8 cellular contexts compared by ENCODE assay signal in genomic region chr6:116369540-116370327, GRCh38. TPM values are rescaled to one million over a fixed set of nuclear protein-coding genes. Genes with fewer than 3 reads are reported as not detected.
A peak's percentile ranks its signal among the peaks of the same experiment; 100 is the strongest.
DNase-seq lines count a peak whose midpoint lies in the region; ATAC-seq and TF ChIP-seq lines count a peak whose summit lies in the region.

No MANE protein-coding gene starts in this region.

- H3K18ac ChIP-seq in IMR-90 (ENCODE audit: low read depth, low read length): peak overlapping the region; percentile 92

- peak overlapping the region; percentile 97; the same call in 2 of the 3 replicates for H2BK15ac ChIP-seq in IMR-90 (ENCODE audit: low read depth, low read length)

- peak overlapping the region; percentile 93 for H3K4me2 ChIP-seq in IMR-90 (ENCODE audit: low read depth, low read length)

- H2AFZ ChIP-seq in IMR-90 (replicated peaks; ENCODE audit: low read length, poor library complexity): peak overlapping the region; percentile 90

- dilution Hi-C loops in IMR-90 (cut with HindIII; ENCODE audit: low sequenced_read_pairs, unreplicated experiment): no loop called here

- H4K91ac ChIP-seq in IMR-90 (ENCODE audit: insufficient read depth, low read depth, low read length): peak overlapping the region; percentile 88

- no peaks in the 10 kb centered on the region for H3K9me3 ChIP-seq in IMR-90 (ENCODE audit: control insufficient read depth, insufficient read depth, low read length)
- H3K9me3 ChIP-seq in effector memory CD4-positive, alpha-beta T cell (ENCODE audit: control insufficient read depth, low read length): no peaks in the 10 kb centered on the region

- H2BK5ac ChIP-seq in IMR-90 (ENCODE audit: low read depth, low read length, poor library complexity, severe bottlenecking): peak overlapping the region; percentile 85

- no CpG with 5 or more reads among the region's 7 CpGs for WGBS in IMR-90 (ENCODE audit: extremely low coverage in 2 of 2, insufficient read length in 1 of 2), 2 experiments

- peak overlapping the region; percentile 97 for H2AK9ac ChIP-seq in IMR-90 (replicated peaks; ENCODE audit: low read depth, low read length, poor library complexity)

- no peak for TF ChIP-seq RAD21 in IMR-90 (IDR thresholded peaks at IDR 0.05; ENCODE audit: low read length)

- in situ Hi-C loops in IMR-90 (cut with MboI; ENCODE audit: low sequenced_read_pairs): no loop called here
- in situ Hi-C loops in ACHN (cut with HindIII; ENCODE audit: low pct_ligation_motif_present, low pct_unique_long_range_greater_than_20kb, low sequenced_read_pairs): no loop called here

- H4K20me1 ChIP-seq in IMR-90 (ENCODE audit: insufficient read depth, low read length): peaks cover 20% of the 10 kb centered on the region

- peaks cover 7% of the 10 kb centered on the region for H3K4me1 ChIP-seq in IMR-90 (ENCODE audit: control insufficient read depth, insufficient read depth, low read length)
- H3K4me1 ChIP-seq in effector memory CD4-positive, alpha-beta T cell (ENCODE audit: control insufficient read depth, insufficient read depth, low read length, poor library complexity, severe bottlenecking): peaks cover 4% of the 10 kb centered on the region

- H2BK120ac ChIP-seq in IMR-90 (ENCODE audit: low read depth, low read length): peak overlapping the region; percentile 69

- peaks cover 8% of the 10 kb centered on the region for H3K9me1 ChIP-seq in IMR-90 (ENCODE audit: insufficient read depth, low read length)

- peak overlapping the region; percentile 98 for H3K27ac ChIP-seq in IMR-90 (ENCODE audit: insufficient read depth, low read length)
- H3K27ac ChIP-seq in effector memory CD4-positive, alpha-beta T cell (ENCODE audit: insufficient read depth, low read length, poor library complexity, severe bottlenecking): peak overlapping the region; percentile 50

- no peak for TF ChIP-seq POLR2A in IMR-90 (IDR thresholded peaks at IDR 0.05; ENCODE audit: low read depth, low read length)

- H3K27me3 ChIP-seq in IMR-90 (ENCODE audit: control insufficient read depth, insufficient read depth, low read length): no peaks in the 10 kb centered on the region
- no peaks in the 10 kb centered on the region for H3K27me3 ChIP-seq in effector memory CD4-positive, alpha-beta T cell (replicated peaks; ENCODE audit: control insufficient read depth, insufficient read depth, low read length, poor library complexity, severe bottlenecking)

- peak overlapping the region; percentile 78 for H3K23ac ChIP-seq in IMR-90 (ENCODE audit: low read depth, low read length)

- intact Hi-C loops in IMR-90 (cut with micrococcal nuclease): loop anchor here (2.0 to 5.0 kb wide), 5 partner anchors 37 to 163 kb away; no protein-coding TSS in a partner anchor

- POLR2A ChIA-PET in IMR-90 (lab: Charles Lee; ENCODE audit: unreplicated experiment): interaction anchor here (0.7 kb wide), 2 partner anchors 8 to 120 kb away, joined by 3 to 7 read pairs; no protein-coding TSS in a partner anchor

- BruUV-seq in IMR-90 (replicated peaks; lab: Mats Ljungman, UMichigan): no TSS peak

- H3K14ac ChIP-seq in IMR-90 (replicated peaks; ENCODE audit: low read depth, low read length): peak overlapping the region; percentile 87

- H4K5ac ChIP-seq in IMR-90 (ENCODE audit: low read depth, low read length): peak overlapping the region; percentile 88

- H3K56ac ChIP-seq in IMR-90 (ENCODE audit: extremely low read depth, insufficient read depth, low read length): peak overlapping the region; percentile 97

- TF ChIP-seq CTCF in IMR-90 (conservative IDR thresholded peaks at IDR 0.05; ENCODE audit: low read depth, low read length): no peak
- TF ChIP-seq CTCF in omental fat pad (IDR thresholded peaks at IDR 0.05): no peak

- H3K79me1 ChIP-seq in IMR-90 (ENCODE audit: low read depth in 1 of 2, low read length in 2 of 2): peaks cover 21 to 39% of the 10 kb centered on the region in 2 experiments

- no peak for DNase-seq in IMR-90
- DNase-seq in effector memory CD4-positive, alpha-beta T cell: no peak
- no peak for DNase-seq in omental fat pad (ENCODE audit: low spot score)
- DNase-seq in ACHN: no peak
- DNase-seq in globus pallidus (ENCODE audit: low spot score): no peak
- DNase-seq in DMS 273 (lab: John Stamatoyannopoulos, UW; ENCODE audit: unreplicated experiment): no peak

- H3K9ac ChIP-seq in IMR-90 (ENCODE audit: low read depth, low read length): peak overlapping the region; percentile 97

- CTCF ChIA-PET in IMR-90 (lab: Yijun Ruan, JAX): interaction anchor here (2.2 kb wide), 1 partner anchor 82 kb away, joined by 7 read pairs; no protein-coding TSS in a partner anchor

- H2BK20ac ChIP-seq in IMR-90 (ENCODE audit: low read depth, low read length): peak overlapping the region; percentile 57

- H3K4me3 ChIP-seq in GM08714 (ENCODE audit: low read length) (peak overlapping the region; percentile 72), IMR-90 (ENCODE audit: insufficient read depth, low read depth, low read length) (peak overlapping the region; percentile 63)
- peak overlapping the region; percentile 75 for H3K4me3 ChIP-seq in effector memory CD4-positive, alpha-beta T cell (ENCODE audit: insufficient read depth, low read depth, low read length, poor library complexity, severe bottlenecking)

- H4K8ac ChIP-seq in IMR-90 (ENCODE audit: low read depth in 2 of 2, low read length in 2 of 2): peak overlapping the region; percentile 87 to 89

- peak overlapping the region; percentile 82 for H3K4ac ChIP-seq in IMR-90 (ENCODE audit: low read depth, low read length)

- peak overlapping the region; percentile 94 for H2AK5ac ChIP-seq in IMR-90 (ENCODE audit: low read depth, low read length)

- ATAC-seq in GM21390 (IDR thresholded peaks at IDR 0.05; ENCODE audit: unreplicated experiment) (peak; percentile 51), IMR-90 (ENCODE audit: low read depth) (no peak), omental fat pad (ENCODE audit: low FRiP score) (peak; percentile 21)

- no peaks in the 10 kb centered on the region for H3K36me3 ChIP-seq in IMR-90 (ENCODE audit: control insufficient read depth, insufficient read depth, low read length)
- no peaks in the 10 kb centered on the region for H3K36me3 ChIP-seq in effector memory CD4-positive, alpha-beta T cell (ENCODE audit: control insufficient read depth, insufficient read depth, low read length)

TF ChIP-seq in IMR-90, 13 proteins besides CTCF, POLR2A, EP300 and RAD21:
- no peak for TF ChIP-seq RFX5 (IDR thresholded peaks at IDR 0.05; ENCODE audit: low read depth, low read length)
- TF ChIP-seq MAFK (IDR thresholded peaks at IDR 0.05; ENCODE audit: low read depth, low read length): no peak
- TF ChIP-seq FOS (IDR thresholded peaks at IDR 0.05; ENCODE audit: low read depth, low read length): no peak
- TF ChIP-seq RCOR1 (IDR thresholded peaks at IDR 0.05; ENCODE audit: insufficient replicate concordance, low read length): no peak
- no peak for TF ChIP-seq USF2 (IDR thresholded peaks at IDR 0.05; ENCODE audit: low read depth, low read length)
- no peak for TF ChIP-seq MAZ (IDR thresholded peaks at IDR 0.05; ENCODE audit: borderline replicate concordance, low read depth, low read length)
- TF ChIP-seq SMC3 (IDR thresholded peaks at IDR 0.05; ENCODE audit: low read depth, low read length): no peak
- no peak for TF ChIP-seq CHD1 (IDR thresholded peaks at IDR 0.05; ENCODE audit: low read depth, low read length)

RNA-seq across cellular contexts. Expression of gene DSE, which starts 1.0 kb away (rescaled TPM):
- total RNA-seq in IMR-90 (2012; rRNA removed) (132 and 154 TPM in 2 replicates), omental fat pad (100 to 1,000 TPM in 2 of 4 donors, 10 to 100 TPM in 2; 80.9 to 145 (median 100) TPM)
- 43.9 and 48.0 TPM in 2 replicates for polyA plus RNA-seq in IMR-90 (2012; rRNA removed)
- polyA plus RNA-seq in IMR-90 (2012; cell fraction: cytosol; rRNA removed): 19.3 and 19.7 TPM in 2 replicates
- 23.4 and 39.5 TPM in 2 replicates for polyA plus RNA-seq in IMR-90 (2012; cell fraction: nucleus; rRNA removed; ENCODE audit: low replicate concordance)
